Comparison of ENCODE assay signal across 8 cellular contexts in the genomic region with DNA sequence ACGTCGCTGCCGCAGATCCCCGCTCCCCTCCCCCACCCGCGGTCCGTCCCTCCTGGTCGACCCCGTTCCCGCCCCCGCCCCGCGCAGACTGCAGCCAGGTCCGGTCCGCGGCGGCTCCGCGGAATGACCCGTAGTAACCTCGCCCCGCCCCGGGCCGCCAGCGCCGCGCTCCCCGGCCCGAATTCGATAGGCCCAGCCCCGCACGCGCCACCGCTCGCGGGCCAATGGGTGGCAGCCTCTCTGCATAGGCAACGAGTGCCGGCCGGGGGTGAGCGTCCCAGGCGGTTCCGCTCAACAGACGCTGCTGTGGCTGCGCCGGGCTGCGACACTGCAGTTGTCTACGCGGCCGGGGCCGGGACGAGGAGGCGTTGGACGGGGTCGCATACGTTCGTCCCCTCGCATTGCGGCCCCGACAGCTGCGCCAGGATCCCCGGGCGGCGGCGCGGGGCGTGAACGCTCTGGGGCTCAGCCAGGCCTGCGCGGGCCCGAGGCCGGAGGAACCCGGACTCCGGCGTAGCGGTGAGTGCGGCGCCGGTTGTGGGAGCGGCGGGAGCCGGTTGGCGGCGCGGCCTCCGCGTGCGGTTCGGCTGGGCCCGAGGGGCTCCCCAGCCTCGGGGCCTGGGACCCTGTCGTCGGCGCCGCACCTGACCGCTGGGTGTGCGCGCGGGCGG. TPM values are rescaled to one million over a fixed set of nuclear protein-coding genes. Genes with fewer than 3 reads are reported as not detected.
A peak's percentile ranks its signal among the peaks of the same experiment; 100 is the strongest.
DNase-seq lines count a peak whose midpoint lies in the region; ATAC-seq and TF ChIP-seq lines count a peak whose summit lies in the region.

A gene (plus strand): TSS at position 297 of the 671 bp plus-strand sequence. CDS start 47,737 bp downstream, outside the sequence.

- BruUV-seq in PC-3 (replicated peaks; lab: Mats Ljungman, UMichigan) = no TSS peak

- H3K27ac ChIP-seq in PC-3 (ENCODE audit: low read length) (peak within 1 kb of the TSS; percentile 97), epithelial cell of prostate (peak within 1 kb of the TSS; percentile 82)

- POLR2A ChIA-PET in PC-3 (lab: Charles Lee; ENCODE audit: unreplicated experiment) = interaction anchor here (0.6 kb wide), 1 partner anchor 19 kb away, joined by 12 read pairs; no protein-coding TSS in a partner anchor

- H3K9me2 ChIP-seq in PC-3 (replicated peaks; ENCODE audit: low read length) = no peaks in the 10 kb centered on the region

- ATAC-seq in GM21528 (IDR thresholded peaks at IDR 0.05; ENCODE audit: low FRiP score, unreplicated experiment) (peak; percentile 100), PC-3 (peak; percentile 90)

- H4K20me1 ChIP-seq in PC-3 (ENCODE audit: low read length) = peaks cover 45% of the 10 kb centered on the region

- H3K36me3 Mint-ChIP-seq in IgD-negative memory B cell = no peaks in the 10 kb centered on the region

- 0 out of 2 replicates have a peak within 1 kb of the TSS, but pooled peaks have one; percentile 14 for H2AFZ ChIP-seq in PC-3 (ENCODE audit: low read length)

- no peaks in the 10 kb centered on the region for H3K27me3 Mint-ChIP-seq in IgD-negative memory B cell

- peaks cover 8 to 9% (median 9%) of the 10 kb centered on the region in 3 donors for H3K4me1 Mint-ChIP-seq in IgD-negative memory B cell

- H3K4me2 ChIP-seq in PC-3 (ENCODE audit: low read length) = peak within 1 kb of the TSS; percentile 90

- no peaks in the 10 kb centered on the region for H3K36me3 ChIP-seq in PC-3 (ENCODE audit: low read depth, low read length)

- H3K79me2 ChIP-seq in PC-3 (ENCODE audit: low read length) = peaks cover 51% of the 10 kb centered on the region

- peak within 1 kb of the TSS; percentile 52 to 91 (median 57) for H3K27ac Mint-ChIP-seq in IgD-negative memory B cell

- no peaks in the 10 kb centered on the region for H3K9me3 ChIP-seq in PC-3 (ENCODE audit: low read length)

- no peaks in the 10 kb centered on the region for H3K9me3 Mint-ChIP-seq in IgD-negative memory B cell

- CTCF ChIA-PET in PC-3 (lab: Charles Lee) = interaction anchor here (1.5 kb wide), 1 partner anchor 42 kb away, joined by 6 read pairs; no protein-coding TSS in a partner anchor

- peaks cover 39% of the 10 kb centered on the region for H3K4me1 ChIP-seq in PC-3 (ENCODE audit: insufficient read depth, low read length)

- H3K9ac ChIP-seq in PC-3 (ENCODE audit: low read length) = peak within 1 kb of the TSS; percentile 88

- intact Hi-C loops in PC-3 (cut with micrococcal nuclease) = loop anchor here (1.0 kb wide), 4 partner anchors 19 to 153 kb away; no protein-coding TSS in a partner anchor

- peaks cover 10% of the 10 kb centered on the region for H3F3A ChIP-seq in PC-3 (ENCODE audit: low read length, unreplicated experiment)

- H3K4me3 ChIP-seq in PC-3 (ENCODE audit: low read length) = peak within 1 kb of the TSS; percentile 76

- H3K4me3 Mint-ChIP-seq in IgD-negative memory B cell = peak within 1 kb of the TSS; percentile 82 to 95 (median 88)

- H3K27me3 ChIP-seq in PC-3 (ENCODE audit: low read length) = no peaks in the 10 kb centered on the region

- no peak for TF ChIP-seq CTCF in PC-3 (conservative IDR thresholded peaks at IDR 0.05; ENCODE audit: low read depth, low read length)

- DNase-seq in DMS 273 treated with DMSO at 0.1 percent for 48 hours (lab: John Stamatoyannopoulos, UW) (peak; percentile 77), PC-3 (peak; percentile 95), activated T-cell treated with anti-CD3 and anti-CD28 coated beads for 48 hours (ENCODE audit: low read depth) (peak; percentile 94), epithelial cell of prostate (ENCODE audit: low read depth, low spot score) (peak; percentile 60), mucosa of gallbladder (ENCODE audit: low spot score) (peak; percentile 96)
- DNase-seq in stimulated activated CD8-positive, alpha-beta memory T cell treated with anti-CD3 and anti-CD28 coated beads, Interleukin-4, amount 100 ng/mL, for 24 hours (ENCODE audit: low read depth) = peak; percentile 90

RNA-seq across cellular contexts. Expression of the gene that starts here (rescaled TPM):
- 19.6 TPM for polyA plus RNA-seq in IgD-negative memory B cell
- total RNA-seq in PC-3 (2014; rRNA removed) (216 and 236 TPM in 2 replicates), mucosa of gallbladder (68.5 TPM)

Comparison
In these comparisons a context has a peak if more than half of its experiments do, and no peak if none do; other contexts are left out.
1. Peak in every context shown above with its lines: DNase-seq, ATAC-seq, H3K4me3 ChIP-seq and H3K27ac ChIP-seq.